ENCODE assay signal across 19 cellular contexts in the genomic region with DNA sequence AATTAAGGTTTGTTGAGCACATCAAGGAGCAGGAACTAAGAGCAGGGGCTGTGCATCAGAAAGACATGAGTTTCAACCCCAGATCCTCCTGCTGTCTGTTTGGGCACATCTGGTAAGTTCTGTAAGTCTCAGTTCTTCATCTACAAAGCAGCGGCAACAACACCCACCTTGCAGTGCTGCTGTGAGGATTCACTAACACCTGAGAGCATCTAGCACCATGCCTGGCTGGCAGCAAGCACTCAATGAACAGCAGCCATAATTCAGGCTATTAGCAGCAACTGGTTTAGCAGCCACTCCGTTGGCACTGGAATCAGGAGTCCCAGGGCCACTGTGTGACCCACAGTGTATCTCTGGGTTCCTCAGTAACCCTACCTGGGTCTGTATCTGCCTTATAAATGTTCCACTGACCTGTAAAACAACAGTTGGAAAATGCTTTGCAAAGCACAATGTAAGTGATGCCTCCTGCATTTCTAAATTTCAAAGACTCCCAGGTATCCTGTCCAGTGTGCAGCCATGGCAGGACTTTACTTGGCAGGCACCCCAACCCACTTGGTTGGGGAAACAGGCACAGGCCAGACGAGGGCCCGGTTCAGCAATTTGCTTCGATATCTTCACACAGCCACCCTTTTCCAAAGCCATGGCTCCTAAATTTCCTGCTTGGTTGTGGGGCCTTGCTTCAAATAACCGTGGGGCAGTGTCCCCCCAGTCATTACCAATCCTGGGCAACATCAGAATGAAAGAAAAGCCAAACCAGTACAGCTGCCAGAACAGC. TPM values are rescaled to one million over a fixed set of nuclear protein-coding genes. Genes with fewer than 3 reads are reported as not detected.
DNase-seq lines count a peak whose midpoint lies in the region; ATAC-seq, FAIRE-seq and TF ChIP-seq lines count a peak whose summit lies in the region.
"Had no signal": no experiment of that assay in that cellular context is flagged by ENCODE, and none has a peak within 500 bp of the region (broad histone marks: within the 10 kb centered on the region; RNA-seq: fewer than 3 reads in every experiment).

No MANE protein-coding gene starts in this region.

- H3K4me1 ChIP-seq in BLaER1 treated with 17β-estradiol and CSF1 and Interleukin-3, amounts not matched to agents 10 nM and 100 nM, result peaks cover 81 to 88% (median 85%) of the 10 kb centered on the region in 10 experiments
- H3K4me1 ChIP-seq in IMR-90 (ENCODE audit: control insufficient read depth, insufficient read depth, low read length) (peaks cover 42% of the 10 kb centered on the region), K562 (replicated peaks in 1 of 2; ENCODE audit: control insufficient read depth in 2 of 2, insufficient read depth in 2 of 2, low read length in 2 of 2) (peaks cover 49 to 63% of the 10 kb centered on the region in 2 experiments), prostate gland (replicated peaks) (peaks cover 3% of the 10 kb centered on the region)

- no peaks in the 10 kb centered on the region for H3K9me3 ChIP-seq in BLaER1 treated with 17β-estradiol and CSF1 and Interleukin-3, amounts not matched to agents 10 nM and 100 nM (replicated peaks in 1 of 11)
- H3K9me3 ChIP-seq in IMR-90 (ENCODE audit: control insufficient read depth, insufficient read depth, low read length) (no peaks in the 10 kb centered on the region), K562 (replicated peaks; ENCODE audit: control insufficient read depth, insufficient read depth, low read depth, low read length) (no peaks in the 10 kb centered on the region), prostate gland (no peaks in the 10 kb centered on the region)

- H3K4me2 ChIP-seq in BLaER1 treated with 17β-estradiol and CSF1 and Interleukin-3, amounts not matched to agents 10 nM and 100 nM, result peak overlapping the region; percentile 80 to 99 (median 97)
- H3K4me2 ChIP-seq in IMR-90 (ENCODE audit: low read depth, low read length), result no peak overlapping the region
- H3K4me2 ChIP-seq in K562 (ENCODE audit: insufficient read depth, low read length), result peak overlapping the region; percentile 37

- peak overlapping the region in 3 of 11 experiments; percentile 52 to 83 (median 79); a peak in 5 of 22 replicates for H3K9ac ChIP-seq in BLaER1 treated with 17β-estradiol and CSF1 and Interleukin-3, amounts not matched to agents 10 nM and 100 nM
- H3K9ac ChIP-seq in IMR-90 (ENCODE audit: low read depth, low read length), result no peak overlapping the region
- peak overlapping the region; percentile 75 to 85; a peak in 3 of 4 replicates for H3K9ac ChIP-seq in K562 (ENCODE audit: insufficient read depth in 1 of 2, low read depth in 2 of 2, low read length in 2 of 2)

- H3K79me2 ChIP-seq in K562 (ENCODE audit: control insufficient read depth, insufficient read depth, low read length), result peaks cover 89% of the 10 kb centered on the region

- in situ Hi-C loops in IMR-90 (cut with MboI; ENCODE audit: low sequenced_read_pairs) (no loop called here), K562 (cut with MboI) (no loop called here)

- BruUV-seq in IMR-90 (replicated peaks; lab: Mats Ljungman, UMichigan) (no TSS peak), K562 (replicated peaks; lab: Mats Ljungman, UMichigan) (TSS peak; percentile 0)

- no peak for DNase-seq in IMR-90
- peak in 1 of 4 experiments; percentile 2 for DNase-seq in K562 (ENCODE audit: extremely low read depth in 1 of 4, low spot score in 3 of 4)
- no peak for DNase-seq in neural crest cell (ENCODE audit: low read depth, low spot score)
- DNase-seq in NCI-H1436 (lab: John Stamatoyannopoulos, UW), result no peak
- no peak for DNase-seq in prostate gland (ENCODE audit: low spot score)
- DNase-seq in HuH-7 (ENCODE audit: low spot score), result no peak
- DNase-seq: activated CD4-positive, alpha-beta memory T cell treated with anti-CD3 and anti-CD28 coated beads, Interleukin-2, amount 10 ng/mL, durations not matched to agents 7 days and 5 days; activated T-cell treated with anti-CD3 and anti-CD28 coated beads, Interleukin-2, amount 50 U/mL, for 72 hours; Calu3; GF-D8; KBM-7; NCI-H1417 treated with DMSO at 0.1 percent for 48 hours; OCI-M1; stimulated activated naive CD8-positive, alpha-beta T cell treated with anti-CD3 and anti-CD28 coated beads, Interleukin-15, amount 100 ng/mL, for 72 hours had no signal

- peak overlapping the region; percentile 62 for H3K27ac Mint-ChIP-seq in neural crest cell (ENCODE audit: unreplicated experiment)
- H3K27ac Mint-ChIP-seq: activated CD4-positive, alpha-beta memory T cell treated with anti-CD3 and anti-CD28 coated beads, Interleukin-2, amount 10 ng/mL, durations not matched to agents 7 days and 5 days; activated T-cell treated with anti-CD3 and anti-CD28 coated beads, Interleukin-2, amount 50 U/mL, for 72 hours had no signal

- no peak overlapping the region for H3K18ac ChIP-seq in IMR-90 (ENCODE audit: low read depth, low read length)

- no peak for TF ChIP-seq EP300 in K562 (IDR thresholded peaks at IDR 0.05; ENCODE audit: low read length)

- no peak overlapping the region; the same call in 2 of the 3 replicates for H2BK15ac ChIP-seq in IMR-90 (ENCODE audit: low read depth, low read length)

- H3K36me3 ChIP-seq in BLaER1 treated with 17β-estradiol and CSF1 and Interleukin-3, amounts not matched to agents 10 nM and 100 nM, result peaks cover 6 to 16% (median 10%) of the 10 kb centered on the region in 11 experiments; a peak in 15 of 22 replicates
- H3K36me3 ChIP-seq in IMR-90 (ENCODE audit: control insufficient read depth, insufficient read depth, low read length), result peaks cover 4% of the 10 kb centered on the region; the same call in 1 of the 2 replicates
- H3K36me3 ChIP-seq in K562 (ENCODE audit: control insufficient read depth, insufficient read depth, low read length), result peaks cover 52% of the 10 kb centered on the region
- H3K36me3 ChIP-seq in prostate gland, result no peaks in the 10 kb centered on the region

- peak overlapping the region; percentile 53; the same call in 1 of the 2 replicates for H3K23ac ChIP-seq in IMR-90 (ENCODE audit: low read depth, low read length)

- WGBS in IMR-90 (ENCODE audit: extremely low coverage in 2 of 2, insufficient read length in 1 of 2), 2 experiments, result 90% methylated on average over 2 of the region's 6 CpGs; no CpG with 5 or more reads in 1 of the 2 experiments
- WGBS in K562 (ENCODE audit: insufficient coverage, low coverage, missing lambda C conversion rate), result 78% methylated on average over 6 of the region's 6 CpGs
- WGBS in prostate gland, result 75% methylated on average over 6 of the region's 6 CpGs

- H3K9me1 ChIP-seq in IMR-90 (ENCODE audit: insufficient read depth, low read length) (peaks cover 39% of the 10 kb centered on the region), K562 (ENCODE audit: control insufficient read depth, insufficient read depth, low read length) (no peaks in the 10 kb centered on the region)

- TF ChIP-seq CTCF in IMR-90 (conservative IDR thresholded peaks at IDR 0.05; ENCODE audit: low read depth, low read length) (no peak), K562 (IDR thresholded peaks at IDR 0.05 in 2 of 3, conservative IDR thresholded peaks at IDR 0.05 in 1 of 3; ENCODE audit: insufficient read depth in 2 of 3, low read depth in 1 of 3, low read length in 3 of 3) (no peak), neural crest cell (conservative IDR thresholded peaks at IDR 0.05) (no peak), prostate gland (IDR thresholded peaks at IDR 0.05) (no peak)

- no peaks in the 10 kb centered on the region for H3K9me3 Mint-ChIP-seq in neural crest cell
- H3K9me3 Mint-ChIP-seq: activated CD4-positive, alpha-beta memory T cell treated with anti-CD3 and anti-CD28 coated beads, Interleukin-2, amount 10 ng/mL, durations not matched to agents 7 days and 5 days; activated T-cell treated with anti-CD3 and anti-CD28 coated beads, Interleukin-2, amount 50 U/mL, for 72 hours; central memory CD8-positive, alpha-beta T cell; stimulated activated naive CD8-positive, alpha-beta T cell treated with anti-CD3 and anti-CD28 coated beads, Interleukin-15, amount 100 ng/mL, for 72 hours had no signal

- H3K4me3 Mint-ChIP-seq in neural crest cell, result peak overlapping the region; percentile 56
- H3K4me3 Mint-ChIP-seq: activated CD4-positive, alpha-beta memory T cell treated with anti-CD3 and anti-CD28 coated beads, Interleukin-2, amount 10 ng/mL, durations not matched to agents 7 days and 5 days; activated T-cell treated with anti-CD3 and anti-CD28 coated beads, Interleukin-2, amount 50 U/mL, for 72 hours; central memory CD8-positive, alpha-beta T cell; stimulated activated naive CD8-positive, alpha-beta T cell treated with anti-CD3 and anti-CD28 coated beads, Interleukin-15, amount 100 ng/mL, for 72 hours had no signal

- no peak overlapping the region for H4K8ac ChIP-seq in IMR-90 (ENCODE audit: low read depth in 2 of 2, low read length in 2 of 2)

- peaks cover 6 to 65% (median 33%) of the 10 kb centered on the region in 11 experiments; a peak in 18 of 22 replicates for H4K20me1 ChIP-seq in BLaER1 treated with 17β-estradiol and CSF1 and Interleukin-3, amounts not matched to agents 10 nM and 100 nM
- peaks cover 62% of the 10 kb centered on the region for H4K20me1 ChIP-seq in IMR-90 (ENCODE audit: insufficient read depth, low read length)
- 0 out of 2 replicates have a peak, but pooled peaks cover 3% of the 10 kb centered on the region for H4K20me1 ChIP-seq in K562 (replicated peaks; ENCODE audit: control insufficient read depth, insufficient read depth, low read length)

- no peak overlapping the region for H3K4me3 ChIP-seq in BLaER1 treated with 17β-estradiol and CSF1 and Interleukin-3, amounts not matched to agents 10 nM and 100 nM
- no peak overlapping the region for H3K4me3 ChIP-seq in IMR-90 (ENCODE audit: insufficient read depth, low read depth, low read length)
- H3K4me3 ChIP-seq in K562, result peak overlapping the region; percentile 6; the same call in 1 of the 2 replicates
- H3K4me3 ChIP-seq in prostate gland, result no peak overlapping the region
- H3K4me3 ChIP-seq: lung had no signal

- POLR2A ChIA-PET in IMR-90 (lab: Charles Lee; ENCODE audit: unreplicated experiment) (no interaction called here), K562 (lab: Yijun Ruan, JAX) (interaction anchor here (1.1 to 2.2 kb wide), 5 partner anchors 9 to 40 kb away, joined by 3 to 17 read pairs (median 6); no protein-coding TSS in a partner anchor)

- H2AK9ac ChIP-seq in IMR-90 (replicated peaks; ENCODE audit: low read depth, low read length, poor library complexity), result peak overlapping the region; percentile 25

- H2AK5ac ChIP-seq in IMR-90 (ENCODE audit: low read depth, low read length), result peak overlapping the region; percentile 85; the same call in 1 of the 2 replicates

- CTCF ChIA-PET in IMR-90 (lab: Yijun Ruan, JAX), result no interaction called here
- CTCF ChIA-PET in K562 (lab: Yijun Ruan, JAX; ENCODE audit: low intra/inter-chr PET ratio), result no interaction called here

- H3K36me3 Mint-ChIP-seq in neural crest cell (ENCODE audit: low read depth), result peaks cover 3% of the 10 kb centered on the region

- dilution Hi-C loops in IMR-90 (cut with HindIII; ENCODE audit: low sequenced_read_pairs, unreplicated experiment), result no loop called here

- H4K5ac ChIP-seq in IMR-90 (ENCODE audit: low read depth, low read length), result no peak overlapping the region

- H3K4ac ChIP-seq in IMR-90 (ENCODE audit: low read depth, low read length), result peak overlapping the region; percentile 62; the same call in 1 of the 2 replicates

- no peak overlapping the region for H3K56ac ChIP-seq in IMR-90 (ENCODE audit: extremely low read depth, insufficient read depth, low read length)

- ATAC-seq in IMR-90 (ENCODE audit: low read depth) (no peak), K562 (no peak), GM21825 (IDR thresholded peaks at IDR 0.05; ENCODE audit: unreplicated experiment) (no peak)
- ATAC-seq: activated T-cell treated with anti-CD3 and anti-CD28 coated beads, Interleukin-2, amount 50 U/mL, for 72 hours; stimulated activated naive CD8-positive, alpha-beta T cell treated with anti-CD3 and anti-CD28 coated beads, Interleukin-15, amount 100 ng/mL, for 72 hours had no signal

- H3K27me3 ChIP-seq in BLaER1 treated with 17β-estradiol and CSF1 and Interleukin-3, amounts not matched to agents 10 nM and 100 nM, result no peaks in the 10 kb centered on the region
- H3K27me3 ChIP-seq in IMR-90 (ENCODE audit: control insufficient read depth, insufficient read depth, low read length), result no peaks in the 10 kb centered on the region
- no peaks in the 10 kb centered on the region for H3K27me3 ChIP-seq in K562 (ENCODE audit: control insufficient read depth in 2 of 2, insufficient read depth in 2 of 2, low read length in 2 of 2)
- no peaks in the 10 kb centered on the region for H3K27me3 ChIP-seq in prostate gland (replicated peaks; ENCODE audit: insufficient read depth)

- H3K14ac ChIP-seq in IMR-90 (replicated peaks; ENCODE audit: low read depth, low read length), result peak overlapping the region; percentile 17; the same call in 1 of the 2 replicates

- H2AFZ ChIP-seq in IMR-90 (replicated peaks; ENCODE audit: low read length, poor library complexity) (no peak overlapping the region), K562 (ENCODE audit: low read depth, low read length) (no peak overlapping the region)

- H2BK5ac ChIP-seq in IMR-90 (ENCODE audit: low read depth, low read length, poor library complexity, severe bottlenecking), result no peak overlapping the region

- TF ChIP-seq POLR2A in IMR-90 (IDR thresholded peaks at IDR 0.05; ENCODE audit: low read depth, low read length) (no peak), K562 (conservative IDR thresholded peaks at IDR 0.05) (no peak), prostate gland (IDR thresholded peaks at IDR 0.05) (no peak)

- no peak for FAIRE-seq in K562 (lab: Jason Lieb, UNC)
- FAIRE-seq: frontal cortex had no signal

- peaks cover 24 to 81% of the 10 kb centered on the region in 2 experiments for H3K79me1 ChIP-seq in IMR-90 (ENCODE audit: low read depth in 1 of 2, low read length in 2 of 2)

- TF ChIP-seq RAD21 in IMR-90 (IDR thresholded peaks at IDR 0.05; ENCODE audit: low read length) (no peak), K562 (CRISPR knock-in tag; conservative IDR thresholded peaks at IDR 0.05 in 1 of 2, IDR thresholded peaks at IDR 0.05 in 1 of 2) (no peak)

- peak overlapping the region; percentile 5; the same call in 1 of the 2 replicates for H2BK120ac ChIP-seq in IMR-90 (ENCODE audit: low read depth, low read length)

- H3K27ac ChIP-seq in BLaER1 treated with 17β-estradiol and CSF1 and Interleukin-3, amounts not matched to agents 10 nM and 100 nM, result peak overlapping the region in 6 of 11 experiments; percentile 88 to 98 (median 94); a peak in 11 of 22 replicates
- H3K27ac ChIP-seq in IMR-90 (ENCODE audit: insufficient read depth, low read length) (no peak overlapping the region), K562 (ENCODE audit: extremely low read depth, low read depth, low read length) (peak overlapping the region; percentile 88), prostate gland (no peak overlapping the region)

- H2BK20ac ChIP-seq in IMR-90 (ENCODE audit: low read depth, low read length), result no peak overlapping the region

- intact Hi-C loops in IMR-90 (cut with micrococcal nuclease), result no loop called here
- intact Hi-C loops in K562 (cut with micrococcal nuclease), result no loop called here
- intact Hi-C loops in prostate gland (cut with DNase I), result loop anchor here (5.0 kb wide), 1 partner anchor 52 kb away; no protein-coding TSS in a partner anchor

- H3K27me3 Mint-ChIP-seq in neural crest cell (ENCODE audit: low read depth), result no peaks in the 10 kb centered on the region
- H3K27me3 Mint-ChIP-seq: activated CD4-positive, alpha-beta memory T cell treated with anti-CD3 and anti-CD28 coated beads, Interleukin-2, amount 10 ng/mL, durations not matched to agents 7 days and 5 days; central memory CD8-positive, alpha-beta T cell; stimulated activated naive CD8-positive, alpha-beta T cell treated with anti-CD3 and anti-CD28 coated beads, Interleukin-15, amount 100 ng/mL, for 72 hours had no signal

- H3K4me1 Mint-ChIP-seq in neural crest cell, result peaks cover 62% of the 10 kb centered on the region

- H4K91ac ChIP-seq in IMR-90 (ENCODE audit: insufficient read depth, low read depth, low read length), result no peak overlapping the region

RNA-seq across cellular contexts. Expression of a gene that starts 4.2 kb away (rescaled TPM):
- 16.4 and 17.4 TPM in 2 replicates for total RNA-seq in IMR-90 (2012; rRNA removed)
- 17.7 and 18.3 TPM in 2 replicates for polyA plus RNA-seq in IMR-90 (2012; rRNA removed)
- 13.0 and 21.7 TPM in 2 replicates for polyA plus RNA-seq in IMR-90 (2012; cell fraction: cytosol; rRNA removed)
- polyA plus RNA-seq in IMR-90 (2012; cell fraction: nucleus; rRNA removed; ENCODE audit: low replicate concordance), result 13.5 and 18.2 TPM in 2 replicates
- 87.4 and 216 TPM in 2 replicates for total RNA-seq in K562 (2011; cell fraction: chromatin; rRNA removed; ENCODE audit: low replicate concordance)
- total RNA-seq in K562 (2011; cell fraction: nucleolus; rRNA removed), result 182 and 184 TPM in 2 replicates
- 128 and 145 TPM in 2 replicates for total RNA-seq in K562 (2011; cell fraction: nucleoplasm; rRNA removed)
- total RNA-seq in K562 (2014; rRNA removed), result 75.5 and 95.5 TPM in 2 replicates
- total RNA-seq in K562 (2014; rRNA removed; fragmentation: Illumina TruSeq; extraction: Trizol), result 23.7 and 31.8 TPM in 2 replicates
- 48.9 and 53.8 TPM in 2 replicates for total RNA-seq in K562 (2015; rRNA removed; fragmentation: Illumina TruSeq; extraction: Trizol)
- 98.9 and 108 TPM in 2 replicates for total RNA-seq in K562 (2021)
- 34.3 and 40.9 TPM in 2 replicates for polyA plus RNA-seq in K562 (2011; rRNA removed)
- polyA plus RNA-seq in K562 (2011; cell fraction: cytosol; rRNA removed), result 50.0 and 87.1 TPM in 2 replicates
- 25.8 and 38.5 TPM in 2 replicates for polyA plus RNA-seq in K562 (2011; cell fraction: nucleus; rRNA removed)
- 67.8 and 92.0 TPM in 2 replicates for polyA plus RNA-seq in K562 (2012)
- 25.1 and 50.7 TPM in 2 replicates for polyA plus RNA-seq in K562 (2014; fragmentation: Illumina TruSeq; extraction: Trizol)
- 1 to 10 TPM; 1.5 to 2.4 TPM for polyA plus RNA-seq in K562 (2014; fragmentation: Nextera tagmentation; extraction: Ambion mirVana)
- 50.5 and 57.8 TPM in 2 replicates for polyA plus RNA-seq in K562 (2014; rRNA removed)
- 57.6 and 96.4 TPM in 2 replicates for polyA minus RNA-seq in K562 (2011; rRNA and poly(A)+ RNA removed)
- 126 and 151 TPM in 2 replicates for polyA minus RNA-seq in K562 (2011; cell fraction: cytosol; rRNA and poly(A)+ RNA removed)
- 24.9 and 34.4 TPM in 2 replicates for polyA minus RNA-seq in K562 (2011; cell fraction: nucleus; rRNA and poly(A)+ RNA removed)
- 37.5 and 41.8 TPM in 2 replicates for total RNA-seq in neural crest cell
- 10 to 100 TPM in 1 of 2 donors, 1 to 10 TPM in 1; 8.7 to 54.5 TPM for total RNA-seq in prostate gland

RNA-seq across cellular contexts. Expression of a gene that starts 19.7 kb away (rescaled TPM):
- total RNA-seq in IMR-90 (2012; rRNA removed), result 5.3 and 6.1 TPM in 2 replicates
- 7.2 and 8.3 TPM in 2 replicates for polyA plus RNA-seq in IMR-90 (2012; rRNA removed)
- 2.9 and 5.1 TPM in 2 replicates for polyA plus RNA-seq in IMR-90 (2012; cell fraction: cytosol; rRNA removed)
- polyA plus RNA-seq in IMR-90 (2012; cell fraction: nucleus; rRNA removed; ENCODE audit: low replicate concordance), result 37.1 and 78.4 TPM in 2 replicates
- total RNA-seq in K562 (2011; cell fraction: chromatin; rRNA removed; ENCODE audit: low replicate concordance), result 66.2 and 212 TPM in 2 replicates
- 117 and 131 TPM in 2 replicates for total RNA-seq in K562 (2011; cell fraction: nucleolus; rRNA removed)
- 80.1 and 84.7 TPM in 2 replicates for total RNA-seq in K562 (2011; cell fraction: nucleoplasm; rRNA removed)
- total RNA-seq in K562 (2014; rRNA removed), result 12.6 and 15.6 TPM in 2 replicates
- 4.7 and 6.9 TPM in 2 replicates for total RNA-seq in K562 (2014; rRNA removed; fragmentation: Illumina TruSeq; extraction: Trizol)
- 7.4 and 7.7 TPM in 2 replicates for total RNA-seq in K562 (2015; rRNA removed; fragmentation: Illumina TruSeq; extraction: Trizol)
- 18.6 and 19.0 TPM in 2 replicates for total RNA-seq in K562 (2021)
- polyA plus RNA-seq in K562 (2011; rRNA removed), result 13.5 and 22.6 TPM in 2 replicates
- 16.3 and 19.3 TPM in 2 replicates for polyA plus RNA-seq in K562 (2011; cell fraction: cytosol; rRNA removed)
- polyA plus RNA-seq in K562 (2011; cell fraction: nucleus; rRNA removed), result 115 and 146 TPM in 2 replicates
- polyA plus RNA-seq in K562 (2012), result 10.0 and 16.5 TPM in 2 replicates
- polyA plus RNA-seq in K562 (2014; fragmentation: Illumina TruSeq; extraction: Trizol), result 8.3 and 9.1 TPM in 2 replicates
- polyA plus RNA-seq in K562 (2014; fragmentation: Nextera tagmentation; extraction: Ambion mirVana), result 1 to 10 TPM in 1 of 2 experiments, under 1 TPM in 1; 0.92 to 1.1 TPM
- 15.1 and 19.9 TPM in 2 replicates for polyA plus RNA-seq in K562 (2014; rRNA removed)
- polyA minus RNA-seq in K562 (2011; rRNA and poly(A)+ RNA removed), result 7.5 and 9.5 TPM in 2 replicates
- polyA minus RNA-seq in K562 (2011; cell fraction: cytosol; rRNA and poly(A)+ RNA removed), result 8.0 and 12.0 TPM in 2 replicates
- polyA minus RNA-seq in K562 (2011; cell fraction: nucleus; rRNA and poly(A)+ RNA removed), result 25.0 and 31.0 TPM in 2 replicates
- total RNA-seq in neural crest cell, result 14.8 and 15.2 TPM in 2 replicates
- 10 to 100 TPM; 23.0 to 33.1 TPM for total RNA-seq in prostate gland

Comparison
In these comparisons a context has a peak if more than half of its experiments do, and no peak if none do; other contexts are left out.
1. H3K27ac ChIP-seq: peak in BLaER1 treated with 17β-estradiol and CSF1 and Interleukin-3, amounts not matched to agents 10 nM and 100 nM (6 of 11) and K562 (single experiment); none in IMR-90 (single experiment) and prostate gland (0 of 2).